ENCODE assay signal across 9 cellular contexts in the genomic region with DNA sequence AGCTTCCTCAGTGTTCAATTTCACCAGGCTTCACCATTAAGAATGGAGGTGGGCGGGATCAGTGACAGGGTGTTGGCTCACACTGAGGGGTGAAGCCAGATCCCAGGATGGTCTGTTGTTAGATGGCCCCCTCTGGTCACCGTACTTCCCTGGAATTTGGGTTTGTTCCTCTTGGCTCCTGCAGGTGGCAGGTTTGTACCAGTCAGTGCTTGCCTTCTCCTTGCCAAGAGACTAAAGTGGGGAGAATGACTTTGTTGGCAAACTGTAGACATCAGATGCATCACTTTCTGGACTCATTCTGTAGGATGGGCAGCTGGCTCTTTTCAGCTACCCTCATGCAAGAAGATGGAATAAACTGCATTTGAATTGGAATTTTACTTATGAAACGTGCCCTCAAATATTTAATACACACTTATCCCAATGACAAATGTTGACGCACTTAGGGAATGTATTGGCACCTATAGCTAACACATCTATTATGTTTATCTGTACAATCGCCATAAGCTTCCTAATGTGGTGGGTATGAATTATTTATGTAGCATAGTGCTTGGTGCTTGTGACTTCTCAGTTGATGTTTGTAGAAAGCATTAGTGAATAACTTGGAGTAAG. TPM values are rescaled to one million over a fixed set of nuclear protein-coding genes. Genes with fewer than 3 reads are reported as not detected.
DNase-seq lines count a peak whose midpoint lies in the region; ATAC-seq, FAIRE-seq and TF ChIP-seq lines count a peak whose summit lies in the region.
"Had no signal": no experiment of that assay in that cellular context is flagged by ENCODE, and none has a peak within 500 bp of the region (broad histone marks: within the 10 kb centered on the region; RNA-seq: fewer than 3 reads in every experiment).

No MANE protein-coding gene starts in this region.

- H3K4me2 ChIP-seq in A549 = no peak overlapping the region

- H3K4me3 ChIP-seq in A549 (no peak overlapping the region), thoracic aorta (no peak overlapping the region)

- DNase-seq in A549 (ENCODE audit: low read depth in 1 of 2, low spot score in 1 of 2) (peak; percentile 35 to 71), Daoy (ENCODE audit: low read depth) (peak; percentile 75), NCI-H2029 treated with DMSO at 0.1 percent for 48 hours (lab: John Stamatoyannopoulos, UW) (peak; percentile 15), amniotic epithelial cell (ENCODE audit: low read depth) (peak; percentile 55), inferior parietal cortex (ENCODE audit: extremely low spot score) (peak; percentile 27), thoracic aorta (ENCODE audit: low spot score) (no peak)

- no peaks in the 10 kb centered on the region for H3K9me3 ChIP-seq in A549
- H3K9me3 ChIP-seq in thoracic aorta = no peaks in the 10 kb centered on the region

- CTCF ChIA-PET in A549 (lab: Yijun Ruan, JAX) = interaction anchor here (0.6 to 13.1 kb wide), 20 partner anchors 11 to 1013 kb away, joined by 3 to 340 read pairs (median 3); no protein-coding TSS in a partner anchor

- no peak for FAIRE-seq in A549 (lab: Jason Lieb, UNC)
- FAIRE-seq: endometrium had no signal

- H3K27ac ChIP-seq in A549 (no peak overlapping the region), thoracic aorta (no peak overlapping the region)

- ATAC-seq in A549 = peak; percentile 93 to 95
- no peak for ATAC-seq in thoracic aorta (ENCODE audit: insufficient number of reproducible peaks, low FRiP score, low read depth)
- no peak for ATAC-seq in HG02840 (IDR thresholded peaks at IDR 0.05; ENCODE audit: low FRiP score, unreplicated experiment)
- no peak for ATAC-seq in GM19023 (IDR thresholded peaks at IDR 0.05; ENCODE audit: unreplicated experiment)

- TF ChIP-seq RAD21 in A549 (conservative IDR thresholded peaks at IDR 0.05 in 1 of 2, IDR thresholded peaks at IDR 0.05 in 1 of 2) = peak; percentile 64 to 86

- POLR2A ChIA-PET in A549 (lab: Yijun Ruan, JAX) = no interaction called here

- TF ChIP-seq EP300 in A549 (IDR thresholded peaks at IDR 0.05) = no peak

- peak; percentile 49 for TF ChIP-seq CTCF in A549 (IDR thresholded peaks at IDR 0.05)
- peak; percentile 38 for TF ChIP-seq CTCF in thoracic aorta (IDR thresholded peaks at IDR 0.05)

- no peaks in the 10 kb centered on the region for H3K36me3 ChIP-seq in thoracic aorta

- H3K4me1 ChIP-seq in A549 (peaks cover 8% of the 10 kb centered on the region), thoracic aorta (ENCODE audit: control insufficient read depth in 1 of 2, low read depth in 2 of 2) (peaks cover 3 to 5% of the 10 kb centered on the region in 2 donors)

- TF ChIP-seq POLR2A in A549 (IDR thresholded peaks at IDR 0.05; ENCODE audit: low read length) = no peak

- 47% methylated on average over 5 of the region's 5 CpGs for WGBS in A549 (ENCODE audit: missing lambda C conversion rate)

- no peaks in the 10 kb centered on the region for H3K27me3 ChIP-seq in thoracic aorta (replicated peaks; ENCODE audit: insufficient read depth)

TF ChIP-seq in A549, 52 proteins besides CTCF, POLR2A, EP300 and RAD21:
- TF ChIP-seq SMC3 (IDR thresholded peaks at IDR 0.05) (peak; percentile 51), NFE2L2 (conservative IDR thresholded peaks at IDR 0.05; ENCODE audit: low read length) (no peak), EHMT2 (IDR thresholded peaks at IDR 0.05; ENCODE audit: low read depth) (no peak)

RNA-seq across cellular contexts. Expression of a gene that starts 31.4 kb away (rescaled TPM):
- polyA plus RNA-seq in A549 (2011; rRNA removed) (0.26 and 0.30 TPM in 2 replicates), A549 (2017; fragmentation: RNase III; extraction: RNeasy Plus Mini Kit Qiagen cat#74134 plus additional on column Dnase treatment) (0.05 to 0.12 TPM (median 0.10 TPM) in 3 replicates)
- polyA plus RNA-seq in A549 (2012; cell fraction: cytosol; rRNA removed) = 0.05 TPM in 2 replicates
- 0.07 TPM in 1 of 2 replicates, not detected in the other for polyA plus RNA-seq in A549 (2012; cell fraction: nucleus; rRNA removed)
- polyA minus RNA-seq in A549 (2011; rRNA and poly(A)+ RNA removed) = 0.49 TPM in 1 of 2 replicates, not detected in the other
- not detected in 2 replicates for total RNA-seq in Daoy (2014; rRNA removed; shearing (Covaris generic))
- total RNA-seq in thoracic aorta = not detected

Comparison
In these comparisons a context has a peak if more than half of its experiments do, and no peak if none do; other contexts are left out.
1. ATAC-seq: peak in A549 (2 of 2); none in thoracic aorta (single experiment), HG02840 (single experiment) and GM19023 (single experiment).